In the genomic region with DNA sequence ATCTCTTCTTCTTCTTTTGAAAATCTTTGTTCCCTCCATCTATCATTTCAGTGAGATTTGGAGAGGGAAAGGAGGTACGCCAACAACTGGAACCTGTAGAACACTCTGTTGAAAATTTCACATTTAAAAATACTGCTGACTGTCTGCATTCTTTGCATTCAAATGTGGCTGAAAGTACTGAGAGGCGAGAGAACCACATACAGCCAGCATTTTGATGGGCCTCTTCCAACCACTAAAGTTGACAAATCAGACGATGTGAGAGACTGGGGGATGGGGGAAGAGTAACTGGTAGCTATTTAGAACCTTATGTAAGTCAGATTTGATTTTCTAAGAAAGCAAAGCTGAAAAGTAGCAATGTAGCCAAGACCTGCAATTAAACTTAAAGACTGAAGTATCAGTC, we compare ENCODE assay signal across 11 cellular contexts.
DNase-seq lines count a peak whose midpoint lies in the region; ATAC-seq and TF ChIP-seq lines count a peak whose summit lies in the region.
"Had no signal": no experiment of that assay in that cellular context is flagged by ENCODE, and none has a peak within 500 bp of the region (broad histone marks: within the 10 kb centered on the region; RNA-seq: fewer than 3 reads in every experiment).

No MANE protein-coding gene starts in this region.

- no peaks in the 10 kb centered on the region for H3K9me3 ChIP-seq in stomach
- H3K9me3 ChIP-seq: heart right ventricle, ovary had no signal

- no peak for TF ChIP-seq POLR2A in stomach (IDR thresholded peaks at IDR 0.05)

- H3K4me3 Mint-ChIP-seq in activated T-helper 2 cell treated with anti-CD3 and anti-CD28 coated beads, Interferon-gamma antibody, Interleukin-2, Interleukin-4, amounts not matched to agents 10 μg/mL and 5 μg/mL and 100 μg/mL, durations not matched to agents 14 hours and 24 hours and 36 hours (ENCODE audit: low read depth), result no peak overlapping the region

- 68 to 75% (median 72%) methylated on average over 3 of the region's 3 CpGs for WGBS in stomach, 5 donors

- no peak overlapping the region for H3K4me3 ChIP-seq in stomach
- H3K4me3 ChIP-seq: heart right ventricle, ovary had no signal

- no peaks in the 10 kb centered on the region for H3K27me3 Mint-ChIP-seq in activated T-helper 2 cell treated with anti-CD3 and anti-CD28 coated beads, Interferon-gamma antibody, Interleukin-2, Interleukin-4, amounts not matched to agents 10 μg/mL and 5 μg/mL and 100 μg/mL, durations not matched to agents 14 hours and 24 hours and 36 hours (ENCODE audit: low read depth)

- H3K9me3 Mint-ChIP-seq in activated T-helper 2 cell treated with anti-CD3 and anti-CD28 coated beads, Interferon-gamma antibody, Interleukin-2, Interleukin-4, amounts not matched to agents 10 μg/mL and 5 μg/mL and 100 μg/mL, durations not matched to agents 14 hours and 24 hours and 36 hours, result peaks cover 5% of the 10 kb centered on the region

- peak; percentile 32 for ATAC-seq in left ventricle myocardium superior
- no peak for ATAC-seq in HG02610 (IDR thresholded peaks at IDR 0.05; ENCODE audit: unreplicated experiment)

- H3K4me1 Mint-ChIP-seq in activated T-helper 2 cell treated with anti-CD3 and anti-CD28 coated beads, Interferon-gamma antibody, Interleukin-2, Interleukin-4, amounts not matched to agents 10 μg/mL and 5 μg/mL and 100 μg/mL, durations not matched to agents 14 hours and 24 hours and 36 hours (ENCODE audit: low read depth), result peaks cover 29% of the 10 kb centered on the region

- no peak for TF ChIP-seq CTCF in stomach (IDR thresholded peaks at IDR 0.05)

- H3K27me3 ChIP-seq in stomach, result no peaks in the 10 kb centered on the region
- H3K27me3 ChIP-seq: heart right ventricle, ovary had no signal

- peaks cover 40 to 96% (median 95%) of the 10 kb centered on the region in 4 donors for H3K36me3 ChIP-seq in stomach
- H3K36me3 ChIP-seq: ovary had no signal

- H3K27ac Mint-ChIP-seq in activated T-helper 2 cell treated with anti-CD3 and anti-CD28 coated beads, Interferon-gamma antibody, Interleukin-2, Interleukin-4, amounts not matched to agents 10 μg/mL and 5 μg/mL and 100 μg/mL, durations not matched to agents 14 hours and 24 hours and 36 hours, result peak overlapping the region; percentile 38

- peak overlapping the region in 3 of 5 donors; percentile 22 to 53 (median 35) for H3K27ac ChIP-seq in stomach
- H3K27ac ChIP-seq: ovary had no signal

- DNase-seq in activated CD4-positive, alpha-beta T cell treated with anti-CD3 and anti-CD28 coated beads for 48 hours, result peak; percentile 39
- no peak for DNase-seq in activated CD4-positive, alpha-beta T cell treated with anti-CD3 and anti-CD28 coated beads for 4 hours
- no peak for DNase-seq in activated T-helper 2 cell treated with anti-CD3 and anti-CD28 coated beads, Interferon-gamma antibody, Interleukin-2, Interleukin-4, amounts not matched to agents 10 μg/mL and 5 μg/mL and 100 μg/mL, durations not matched to agents 14 hours and 24 hours and 36 hours (ENCODE audit: low spot score)
- no peak for DNase-seq in left ventricle myocardium superior
- no peak for DNase-seq in stomach
- DNase-seq in mesenteric fat pad (ENCODE audit: low spot score), result no peak
- DNase-seq in NCI-H446 (lab: John Stamatoyannopoulos, UW), result no peak
- DNase-seq: heart right ventricle, NCI-H2171 treated with DMSO at 0.1 percent for 48 hours, ovary had no signal

- no peak for TF ChIP-seq EP300 in stomach (IDR thresholded peaks at IDR 0.05)

- peaks cover 0 to 56% (median 12%) of the 10 kb centered on the region in 4 donors for H3K4me1 ChIP-seq in stomach

- intact Hi-C loops in activated T-helper 2 cell treated with anti-CD3 and anti-CD28 coated beads, Interferon-gamma antibody, Interleukin-2, Interleukin-4, amounts not matched to agents 10 μg/mL and 5 μg/mL and 100 μg/mL, durations not matched to agents 14 hours and 24 hours and 36 hours (cut with micrococcal nuclease), result no loop called here
- intact Hi-C loops in left ventricle myocardium superior (cut with micrococcal nuclease), result no loop called here
- intact Hi-C loops in stomach (cut with DNase I; ENCODE audit: low total_unique reads), result no loop called here

- H3K36me3 Mint-ChIP-seq in activated T-helper 2 cell treated with anti-CD3 and anti-CD28 coated beads, Interferon-gamma antibody, Interleukin-2, Interleukin-4, amounts not matched to agents 10 μg/mL and 5 μg/mL and 100 μg/mL, durations not matched to agents 14 hours and 24 hours and 36 hours (ENCODE audit: low read depth), result peaks cover 80% of the 10 kb centered on the region
